ENCODE assay signal across 1 cellular context in genomic region chr13:48422003-48422402, GRCh38. TPM values are rescaled to one million over a fixed set of nuclear protein-coding genes. Genes with fewer than 3 reads are reported as not detected.
"Had no signal": no experiment of that assay in that cellular context is flagged by ENCODE, and none has a peak within 500 bp of the region (broad histone marks: within the 10 kb centered on the region; RNA-seq: fewer than 3 reads in every experiment).

No MANE protein-coding gene starts in this region.

RNA-seq across cellular contexts. Expression of gene LPAR6, which starts 9.1 kb away (rescaled TPM):
- total RNA-seq: M059J had no signal
